Comparison of ENCODE assay signal across 22 cellular contexts in genomic region chr2:141380625-141381012, GRCh38.
"Had no signal": no experiment of that assay in that cellular context is flagged by ENCODE, and none has a peak within 500 bp of the region (broad histone marks: within the 10 kb centered on the region; RNA-seq: fewer than 3 reads in every experiment).

No MANE protein-coding gene starts in this region.

- H3K36me3 Mint-ChIP-seq: stimulated activated memory B cell treated with anti-CD40 and anti-IgM and Interleukin-4, amounts not matched to agents 10 μg/mL and 1 μg/mL and 100 μg/mL, for 72 hours had no signal

- H3K4me1 ChIP-seq: psoas muscle, right lobe of liver, spleen, tibial artery, upper lobe of right lung, vagina had no signal

- ATAC-seq: left colon; left ventricle myocardium superior; psoas muscle; right lobe of liver; stimulated activated memory B cell treated with anti-CD40 and anti-IgM and Interleukin-4, amounts not matched to agents 10 μg/mL and 1 μg/mL and 100 μg/mL, for 72 hours; upper lobe of right lung had no signal

- H3K27ac Mint-ChIP-seq: endodermal cell; natural killer cell treated with Interleukin-12 subunit alpha and Interleukin-12 subunit beta and Interleukin-15 and Interleukin-18, amount 100 ng/mL, for 72 hours; stimulated activated memory B cell treated with anti-CD40 and anti-IgM and Interleukin-4, amounts not matched to agents 10 μg/mL and 1 μg/mL and 100 μg/mL, for 72 hours; stimulated activated naive CD8-positive, alpha-beta T cell treated with anti-CD3 and anti-CD28 coated beads, Interleukin-15, Interleukin-2, amounts not matched to agents 100 ng/mL and 50 ng/mL, for 24 hours had no signal

- H3K4me2 ChIP-seq: hepatocyte had no signal

- H3K9me3 ChIP-seq: neutrophil, psoas muscle, right lobe of liver, tibial artery, upper lobe of right lung, vagina had no signal

- H3K27me3 Mint-ChIP-seq: natural killer cell treated with Interleukin-12 subunit alpha and Interleukin-12 subunit beta and Interleukin-15 and Interleukin-18, amount 100 ng/mL, for 72 hours; stimulated activated memory B cell treated with anti-CD40 and anti-IgM and Interleukin-4, amounts not matched to agents 10 μg/mL and 1 μg/mL and 100 μg/mL, for 72 hours; stimulated activated naive CD8-positive, alpha-beta T cell treated with anti-CD3 and anti-CD28 coated beads, Interleukin-15, Interleukin-2, amounts not matched to agents 100 ng/mL and 50 ng/mL, for 24 hours had no signal

- H3K4me3 Mint-ChIP-seq: endodermal cell; natural killer cell treated with Interleukin-12 subunit alpha and Interleukin-12 subunit beta and Interleukin-15 and Interleukin-18, amount 100 ng/mL, for 72 hours; stimulated activated memory B cell treated with anti-CD40 and anti-IgM and Interleukin-4, amounts not matched to agents 10 μg/mL and 1 μg/mL and 100 μg/mL, for 72 hours; stimulated activated naive CD8-positive, alpha-beta T cell treated with anti-CD3 and anti-CD28 coated beads, Interleukin-15, Interleukin-2, amounts not matched to agents 100 ng/mL and 50 ng/mL, for 24 hours had no signal

- H3K4me1 Mint-ChIP-seq: stimulated activated memory B cell treated with anti-CD40 and anti-IgM and Interleukin-4, amounts not matched to agents 10 μg/mL and 1 μg/mL and 100 μg/mL, for 72 hours had no signal

- H3K4me3 ChIP-seq: coronary artery, hepatocyte, lung, psoas muscle, right lobe of liver, spleen, tibial artery, upper lobe of right lung, vagina had no signal

- H3K36me3 ChIP-seq: neutrophil, right lobe of liver, spleen, tibial artery, upper lobe of right lung, vagina had no signal

- H2AFZ ChIP-seq: hepatocyte had no signal

- H3K9me3 Mint-ChIP-seq: stimulated activated memory B cell treated with anti-CD40 and anti-IgM and Interleukin-4, amounts not matched to agents 10 μg/mL and 1 μg/mL and 100 μg/mL, for 72 hours had no signal

- H3K79me2 ChIP-seq: hepatocyte had no signal

- DNase-seq: effector CD4-positive, alpha-beta T cell; endodermal cell; erythroblast; head of caudate nucleus; left colon; left ventricle myocardium superior; psoas muscle; right lobe of liver; spleen; stimulated activated CD4-positive, alpha-beta T cell treated with anti-CD3 and anti-CD28 coated beads, Interleukin-15, amount 100 ng/mL, for 24 hours; stimulated activated CD4-positive, alpha-beta T cell treated with anti-CD3 and anti-CD28 coated beads, Interleukin-1b, Interleukin-23, amount 100 ng/mL, for 48 hours; stimulated activated CD4-positive, alpha-beta T cell treated with anti-CD3 and anti-CD28 coated beads, Interleukin-4, amount 100 ng/mL, for 24 hours; tibial artery; upper lobe of right lung had no signal

- H3K27ac ChIP-seq: coronary artery, hepatocyte, neutrophil, psoas muscle, right lobe of liver, spleen, tibial artery, upper lobe of right lung, vagina had no signal

- H3K27me3 ChIP-seq: hepatocyte, neutrophil, right lobe of liver, spleen, tibial artery, upper lobe of right lung, vagina had no signal
